Comparison of ENCODE assay signal across 22 cellular contexts in genomic region chr1:98088361-98088760, GRCh38.
"Had no signal": no experiment of that assay in that cellular context is flagged by ENCODE, and none has a peak within 500 bp of the region (broad histone marks: within the 10 kb centered on the region; RNA-seq: fewer than 3 reads in every experiment).

No MANE protein-coding gene starts in this region.

- H3K27ac ChIP-seq: Peyer's patch had no signal

- H3K36me3 ChIP-seq: Peyer's patch had no signal

- H3K9me3 ChIP-seq: Peyer's patch had no signal

- H3K4me3 ChIP-seq: Peyer's patch had no signal

- H3K27me3 ChIP-seq: Peyer's patch had no signal

- DNase-seq: activated B cell treated with CpG ODN at 0.5 μM for 24 hours; activated CD4-positive, alpha-beta T cell treated with anti-CD3 and anti-CD28 coated beads for 1 hour; activated CD4-positive, alpha-beta T cell treated with anti-CD3 and anti-CD28 coated beads, Interleukin-2, amount 10 ng/mL, durations not matched to agents 24 days and 14 days; activated CD4-positive, alpha-beta T cell treated with anti-CD3 and anti-CD28 coated beads, Interleukin-2, amount 50 U/mL, for 48 hours; activated CD8-positive, alpha-beta memory T cell treated with anti-CD3 and anti-CD28 coated beads, Interleukin-2, amount 10 ng/mL, durations not matched to agents 7 days and 5 days; activated effector memory CD4-positive, alpha-beta T cell treated with anti-CD3 and anti-CD28 coated beads, Interleukin-2, amount 50 U/mL, for 16 hours; activated naive CD4-positive, alpha-beta T cell treated with Interleukin-2 at 50 U/mL for 16 hours; activated T-cell treated with anti-CD3 and anti-CD28 coated beads, Interleukin-2, amount 50 U/mL, for 4 hours; cerebellar nuclear complex; KG1; NCI-H1092; NCI-H1417; NCI-H1930; NCI-H2171; NCI-H2227 treated with DMSO at 0.1 percent for 48 hours; NCI-H526; NCI-H82; Peyer's patch; SHP77 treated with DMSO at 0.1 percent for 48 hours; T-helper 17 cell; T-helper 9 cell had no signal

- ATAC-seq: activated CD8-positive, alpha-beta memory T cell treated with anti-CD3 and anti-CD28 coated beads, Interleukin-2, amount 10 ng/mL, durations not matched to agents 7 days and 5 days; activated naive CD4-positive, alpha-beta T cell treated with anti-CD3 and anti-CD28 coated beads, Interleukin-2, amount 50 U/mL, for 72 hours; activated T-cell treated with anti-CD3 and anti-CD28 coated beads, Interleukin-2, amount 50 U/mL, for 4 hours; T-helper 17 cell had no signal

- H3K4me1 ChIP-seq: Peyer's patch had no signal
